Comparison of ENCODE assay signal across 10 cellular contexts in the genomic region with DNA sequence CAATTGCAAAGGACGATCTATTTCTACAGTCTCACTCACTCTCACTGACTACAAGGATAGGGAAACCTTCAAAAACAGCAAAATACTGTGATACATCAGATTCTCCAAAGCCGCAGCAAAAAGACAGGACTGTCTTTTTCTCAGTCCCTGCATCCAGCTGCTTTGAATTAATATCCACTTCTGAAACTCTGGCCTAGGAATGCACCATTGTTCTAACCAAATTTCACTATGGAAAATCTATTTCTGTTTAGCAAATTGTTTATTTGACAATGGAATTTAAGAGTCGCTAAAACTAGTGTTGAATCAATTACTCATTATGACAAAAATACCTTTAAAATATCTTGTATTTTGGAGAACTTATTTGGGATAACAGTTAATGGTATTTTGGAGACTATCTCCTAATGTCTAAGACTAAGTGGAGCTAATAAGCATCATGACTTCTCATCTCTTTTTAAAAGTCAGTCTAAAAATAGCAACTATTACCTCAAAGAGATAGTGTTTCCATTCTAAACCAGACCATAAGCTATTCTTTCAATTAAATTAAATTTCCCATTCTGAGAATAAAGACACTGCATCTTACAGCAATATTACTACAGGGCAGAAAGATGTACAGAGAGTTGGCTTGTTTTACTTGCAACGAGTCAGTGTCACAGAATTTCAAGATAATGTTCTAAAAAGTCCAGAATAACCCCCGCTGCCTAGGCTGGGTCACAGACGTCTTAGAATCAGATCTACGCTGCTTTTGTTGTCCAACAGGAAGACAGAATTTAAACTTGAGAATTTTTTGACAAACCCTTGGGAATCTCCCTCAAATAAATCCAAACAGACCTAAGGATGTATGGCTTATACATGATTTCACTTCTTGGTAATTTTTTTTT.
DNase-seq lines count a peak whose midpoint lies in the region; ATAC-seq and TF ChIP-seq lines count a peak whose summit lies in the region.
"Had no signal": no experiment of that assay in that cellular context is flagged by ENCODE, and none has a peak within 500 bp of the region (broad histone marks: within the 10 kb centered on the region; RNA-seq: fewer than 3 reads in every experiment).

No MANE protein-coding gene starts in this region.

- peak; percentile 2 for ATAC-seq in activated T-helper 17 cell treated with anti-CD3 and anti-CD28 coated beads, Interleukin-2, amount 50 U/mL, for 72 hours (replicated peaks)
- no peak for ATAC-seq in GM21576 (IDR thresholded peaks at IDR 0.05; ENCODE audit: unreplicated experiment)
- ATAC-seq in HG03025 (IDR thresholded peaks at IDR 0.05; ENCODE audit: low FRiP score, unreplicated experiment) = no peak

- peak overlapping the region; percentile 31 for H3K4me3 Mint-ChIP-seq in T-helper 1 cell treated with Interleukin-12 subunit alpha and Interleukin-12 subunit beta and Interleukin-4 antibody, amounts not matched to agents 30 μg/mL and 1 μg/mL, for 36 hours
- H3K4me3 Mint-ChIP-seq in activated T-helper 17 cell treated with anti-CD3 and anti-CD28 coated beads, Interleukin-2, amount 50 U/mL, for 72 hours = peak overlapping the region; percentile 71
- peak overlapping the region; percentile 65 for H3K4me3 Mint-ChIP-seq in stimulated activated naive CD8-positive, alpha-beta T cell treated with anti-CD3 and anti-CD28 coated beads, Interleukin-15, Interleukin-2, amounts not matched to agents 100 ng/mL and 50 ng/mL, for 24 hours

- WGBS in hepatocyte (ENCODE audit: low lambda C conversion rate, missing lambda C conversion rate) = 65% methylated on average over 7 of the region's 7 CpGs

- DNase-seq in T-helper 1 cell = no peak
- no peak for DNase-seq in hepatocyte (ENCODE audit: low spot score)
- no peak for DNase-seq in RWPE1 (ENCODE audit: low spot score)
- DNase-seq: 8988T; stimulated activated CD4-positive, alpha-beta T cell treated with anti-CD3 and anti-CD28 coated beads, Interleukin-4, amount 100 ng/mL, for 4 hours had no signal

- peaks cover 11% of the 10 kb centered on the region for H3K4me1 ChIP-seq in hepatocyte (ENCODE audit: insufficient read depth)

- H4K20me1 ChIP-seq in hepatocyte (ENCODE audit: insufficient read depth, poor library complexity, severe bottlenecking) = no peaks in the 10 kb centered on the region

- H3K9me2 ChIP-seq in hepatocyte (replicated peaks; ENCODE audit: insufficient read depth) = no peaks in the 10 kb centered on the region

- CTCF ChIA-PET in RWPE1 (lab: Yijun Ruan, JAX) = interaction anchor here (0.7 to 1.0 kb wide), 3 partner anchors 21 to 389 kb away, joined by 3 to 4 read pairs (median 3); no protein-coding TSS in a partner anchor

- peak overlapping the region; percentile 91 for H3K27ac Mint-ChIP-seq in T-helper 1 cell treated with Interleukin-12 subunit alpha and Interleukin-12 subunit beta and Interleukin-4 antibody, amounts not matched to agents 30 μg/mL and 1 μg/mL, for 36 hours
- H3K27ac Mint-ChIP-seq in activated T-helper 17 cell treated with anti-CD3 and anti-CD28 coated beads, Interleukin-2, amount 50 U/mL, for 72 hours = peak overlapping the region; percentile 85
- H3K27ac Mint-ChIP-seq in stimulated activated naive CD8-positive, alpha-beta T cell treated with anti-CD3 and anti-CD28 coated beads, Interleukin-15, Interleukin-2, amounts not matched to agents 100 ng/mL and 50 ng/mL, for 24 hours = peak overlapping the region; percentile 94

- peaks cover 24% of the 10 kb centered on the region for H3K36me3 Mint-ChIP-seq in T-helper 1 cell treated with Interleukin-12 subunit alpha and Interleukin-12 subunit beta and Interleukin-4 antibody, amounts not matched to agents 30 μg/mL and 1 μg/mL, for 36 hours (ENCODE audit: low read depth)
- peaks cover 99% of the 10 kb centered on the region for H3K36me3 Mint-ChIP-seq in activated T-helper 17 cell treated with anti-CD3 and anti-CD28 coated beads, Interleukin-2, amount 50 U/mL, for 72 hours (ENCODE audit: low read depth)
- peaks cover 60% of the 10 kb centered on the region for H3K36me3 Mint-ChIP-seq in stimulated activated naive CD8-positive, alpha-beta T cell treated with anti-CD3 and anti-CD28 coated beads, Interleukin-15, Interleukin-2, amounts not matched to agents 100 ng/mL and 50 ng/mL, for 24 hours (ENCODE audit: low read depth)

- H3K36me3 ChIP-seq in hepatocyte (replicated peaks; ENCODE audit: insufficient read depth, low read depth) = no peaks in the 10 kb centered on the region

- no peaks in the 10 kb centered on the region for H3K27me3 Mint-ChIP-seq in T-helper 1 cell treated with Interleukin-12 subunit alpha and Interleukin-12 subunit beta and Interleukin-4 antibody, amounts not matched to agents 30 μg/mL and 1 μg/mL, for 36 hours (ENCODE audit: low read depth)
- H3K27me3 Mint-ChIP-seq in activated T-helper 17 cell treated with anti-CD3 and anti-CD28 coated beads, Interleukin-2, amount 50 U/mL, for 72 hours = no peaks in the 10 kb centered on the region
- no peaks in the 10 kb centered on the region for H3K27me3 Mint-ChIP-seq in stimulated activated naive CD8-positive, alpha-beta T cell treated with anti-CD3 and anti-CD28 coated beads, Interleukin-15, Interleukin-2, amounts not matched to agents 100 ng/mL and 50 ng/mL, for 24 hours

- no peaks in the 10 kb centered on the region for H3K79me2 ChIP-seq in hepatocyte

- H2AFZ ChIP-seq in hepatocyte = no peak overlapping the region

- H3K4me3 ChIP-seq in hepatocyte = no peak overlapping the region

- TF ChIP-seq CTCF in hepatocyte (IDR thresholded peaks at IDR 0.05; ENCODE audit: poor library complexity) = no peak
- TF ChIP-seq CTCF in RWPE1 (conservative IDR thresholded peaks at IDR 0.05; ENCODE audit: low read depth) = no peak

- H3K9me3 ChIP-seq in hepatocyte (ENCODE audit: low read depth) = no peaks in the 10 kb centered on the region

- H3K9me3 Mint-ChIP-seq in T-helper 1 cell treated with Interleukin-12 subunit alpha and Interleukin-12 subunit beta and Interleukin-4 antibody, amounts not matched to agents 30 μg/mL and 1 μg/mL, for 36 hours = no peaks in the 10 kb centered on the region
- no peaks in the 10 kb centered on the region for H3K9me3 Mint-ChIP-seq in activated T-helper 17 cell treated with anti-CD3 and anti-CD28 coated beads, Interleukin-2, amount 50 U/mL, for 72 hours
- H3K9me3 Mint-ChIP-seq in stimulated activated naive CD8-positive, alpha-beta T cell treated with anti-CD3 and anti-CD28 coated beads, Interleukin-15, Interleukin-2, amounts not matched to agents 100 ng/mL and 50 ng/mL, for 24 hours = no peaks in the 10 kb centered on the region

- POLR2A ChIA-PET in RWPE1 (lab: Yijun Ruan, JAX; ENCODE audit: low non-redundant PET) = no interaction called here

- H3K27ac ChIP-seq in hepatocyte = peak overlapping the region; percentile 88
- H3K27ac ChIP-seq in RWPE1 = no peak overlapping the region

- H3K4me2 ChIP-seq in hepatocyte = no peak overlapping the region

- H3K4me1 Mint-ChIP-seq in T-helper 1 cell treated with Interleukin-12 subunit alpha and Interleukin-12 subunit beta and Interleukin-4 antibody, amounts not matched to agents 30 μg/mL and 1 μg/mL, for 36 hours (ENCODE audit: low read depth) = peaks cover 52% of the 10 kb centered on the region
- peaks cover 36% of the 10 kb centered on the region for H3K4me1 Mint-ChIP-seq in activated T-helper 17 cell treated with anti-CD3 and anti-CD28 coated beads, Interleukin-2, amount 50 U/mL, for 72 hours
- peaks cover 84% of the 10 kb centered on the region for H3K4me1 Mint-ChIP-seq in stimulated activated naive CD8-positive, alpha-beta T cell treated with anti-CD3 and anti-CD28 coated beads, Interleukin-15, Interleukin-2, amounts not matched to agents 100 ng/mL and 50 ng/mL, for 24 hours (ENCODE audit: low read depth)

- H3K27me3 ChIP-seq in hepatocyte = no peaks in the 10 kb centered on the region
